In the genomic region with DNA sequence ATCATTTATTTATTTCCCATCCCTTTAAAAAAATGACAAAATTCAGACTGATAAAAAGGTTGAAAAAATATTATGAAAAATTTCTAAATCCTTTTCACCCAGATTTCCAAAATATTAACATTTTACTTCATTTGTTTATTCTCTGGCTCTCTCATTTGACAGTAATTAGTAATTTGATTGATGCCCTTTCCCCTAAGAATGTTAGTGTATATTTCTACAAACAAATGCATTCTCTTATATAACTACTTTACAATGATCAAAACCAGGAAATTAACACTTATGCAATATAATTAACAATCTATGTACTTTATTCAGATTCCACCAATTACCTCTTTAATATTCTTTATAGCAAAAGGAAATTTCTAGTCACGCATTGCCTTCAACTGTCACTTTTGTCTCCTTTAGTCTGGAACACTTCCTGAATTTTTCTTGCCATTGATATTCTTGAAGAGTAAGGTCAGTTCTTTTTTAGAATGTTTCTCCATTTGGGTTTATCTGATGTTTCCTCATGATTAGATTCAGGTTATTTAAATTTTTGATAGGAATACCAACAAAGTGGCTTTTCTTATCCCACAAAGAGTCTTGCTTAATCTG, we compare ENCODE assay signal across 19 cellular contexts. TPM values are rescaled to one million over a fixed set of nuclear protein-coding genes. Genes with fewer than 3 reads are reported as not detected.
DNase-seq lines count a peak whose midpoint lies in the region; ATAC-seq, FAIRE-seq and TF ChIP-seq lines count a peak whose summit lies in the region.
"Had no signal": no experiment of that assay in that cellular context is flagged by ENCODE, and none has a peak within 500 bp of the region (broad histone marks: within the 10 kb centered on the region; RNA-seq: fewer than 3 reads in every experiment).

No MANE protein-coding gene starts in this region.

- no peak for ATAC-seq in effector memory CD8-positive, alpha-beta T cell (replicated peaks)
- ATAC-seq: left colon had no signal

- H3K9me3 Mint-ChIP-seq in effector memory CD8-positive, alpha-beta T cell: no peaks in the 10 kb centered on the region

- FAIRE-seq in D721Med (lab: Jason Lieb, UNC): no peak
- FAIRE-seq: G401.6 had no signal

- peaks cover 64 to 77% (median 71%) of the 10 kb centered on the region in 11 experiments for H4K20me1 ChIP-seq in BLaER1 treated with 17β-estradiol and CSF1 and Interleukin-3, amounts not matched to agents 10 nM and 100 nM
- H4K20me1 ChIP-seq in DOHH2 (ENCODE audit: control insufficient read depth, insufficient read depth, low read depth, low read length): peaks cover 18% of the 10 kb centered on the region; the same call in 1 of the 2 replicates
- peaks cover 43% of the 10 kb centered on the region; the same call in 1 of the 2 replicates for H4K20me1 ChIP-seq in SU-DHL-6 (ENCODE audit: low read depth, low read length)

- H3K4me3 Mint-ChIP-seq in effector memory CD8-positive, alpha-beta T cell: peak overlapping the region; percentile 99

- no peak overlapping the region for H2AFZ ChIP-seq in SU-DHL-6 (ENCODE audit: low read depth, low read length, severe bottlenecking)
- H2AFZ ChIP-seq: hepatocyte had no signal

- H3K4me1 ChIP-seq in BLaER1 treated with 17β-estradiol and CSF1 and Interleukin-3, amounts not matched to agents 10 nM and 100 nM: peaks cover 50 to 73% (median 64%) of the 10 kb centered on the region in 10 experiments
- peaks cover 83% of the 10 kb centered on the region for H3K4me1 ChIP-seq in DOHH2 (ENCODE audit: control insufficient read depth, low read length)
- H3K4me1 ChIP-seq: esophagus squamous epithelium had no signal

- H3K4me2 ChIP-seq in BLaER1 treated with 17β-estradiol and CSF1 and Interleukin-3, amounts not matched to agents 10 nM and 100 nM: peak overlapping the region; percentile 53 to 99 (median 95)
- H3K4me2 ChIP-seq in DOHH2 (ENCODE audit: low read length) (peak overlapping the region; percentile 99), SU-DHL-6 (ENCODE audit: low read depth, low read length, poor library complexity, severe bottlenecking) (peak overlapping the region; percentile 85)
- H3K4me2 ChIP-seq: hepatocyte had no signal

- in situ Hi-C loops in G401 (cut with HindIII; ENCODE audit: low sequenced_read_pairs): no loop called here

- peaks cover 29% of the 10 kb centered on the region for H3F3A ChIP-seq in DOHH2 (ENCODE audit: control insufficient read depth, insufficient read depth)
- peaks cover 55% of the 10 kb centered on the region for H3F3A ChIP-seq in SU-DHL-6 (ENCODE audit: insufficient read depth)

- H3K4me1 Mint-ChIP-seq in effector memory CD8-positive, alpha-beta T cell (ENCODE audit: low read depth in 2 of 2): peaks cover 48 to 72% of the 10 kb centered on the region in 2 donors

- H3K27me3 Mint-ChIP-seq in effector memory CD8-positive, alpha-beta T cell: no peaks in the 10 kb centered on the region

- H3K9me2 ChIP-seq in DOHH2 (replicated peaks; ENCODE audit: control insufficient read depth, low read length): no peaks in the 10 kb centered on the region
- no peaks in the 10 kb centered on the region for H3K9me2 ChIP-seq in SU-DHL-6 (replicated peaks; ENCODE audit: insufficient read depth, low read length)

- no peaks in the 10 kb centered on the region for H3K27me3 ChIP-seq in BLaER1 treated with 17β-estradiol and CSF1 and Interleukin-3, amounts not matched to agents 10 nM and 100 nM
- H3K27me3 ChIP-seq in DOHH2 (ENCODE audit: control insufficient read depth, low read length) (no peaks in the 10 kb centered on the region), SU-DHL-6 (ENCODE audit: low read length) (no peaks in the 10 kb centered on the region)
- H3K27me3 ChIP-seq: adrenal gland, esophagus squamous epithelium, hepatocyte, MG63 had no signal

- peak overlapping the region in 3 of 11 experiments; percentile 0 to 10 (median 0); a peak in 2 of 22 replicates for H3K27ac ChIP-seq in BLaER1 treated with 17β-estradiol and CSF1 and Interleukin-3, amounts not matched to agents 10 nM and 100 nM
- H3K27ac ChIP-seq in DOHH2 (ENCODE audit: low read depth, low read length) (peak overlapping the region; percentile 14; the same call in 1 of the 2 replicates), SU-DHL-6 (ENCODE audit: low read depth, low read length) (peak overlapping the region; percentile 97)
- H3K27ac ChIP-seq: adrenal gland, hepatocyte had no signal

- TF ChIP-seq CTCF in DOHH2 (IDR thresholded peaks at IDR 0.05; ENCODE audit: low read depth, low read length, poor library complexity, severe bottlenecking): no peak
- no peak for TF ChIP-seq CTCF in SU-DHL-6 (IDR thresholded peaks at IDR 0.05; ENCODE audit: insufficient read depth, low read length, poor library complexity, severe bottlenecking)
- no peak for TF ChIP-seq CTCF in D721Med (IDR thresholded peaks at IDR 0.05; ENCODE audit: insufficient read depth, missing control alignments)

- H3K36me3 ChIP-seq in BLaER1 treated with 17β-estradiol and CSF1 and Interleukin-3, amounts not matched to agents 10 nM and 100 nM: peaks cover 22 to 70% (median 52%) of the 10 kb centered on the region in 11 experiments; a peak in 21 of 22 replicates
- H3K36me3 ChIP-seq in DOHH2 (ENCODE audit: control insufficient read depth, low read length) (peaks cover 88% of the 10 kb centered on the region), SU-DHL-6 (ENCODE audit: low read length) (peaks cover 26% of the 10 kb centered on the region)
- H3K36me3 ChIP-seq: adrenal gland, esophagus squamous epithelium, MG63 had no signal

- DNase-seq in effector memory CD8-positive, alpha-beta T cell: no peak
- no peak for DNase-seq in stimulated activated CD4-positive, alpha-beta T cell treated with anti-CD3 and anti-CD28 coated beads, Interleukin-2, amount 100 ng/mL, for 24 hours
- no peak for DNase-seq in G401 (ENCODE audit: low spot score)
- no peak for DNase-seq in SW480 (ENCODE audit: low spot score)
- DNase-seq in D721Med (ENCODE audit: insufficient read length, low spot score): no peak
- DNase-seq: activated CD4-positive, alpha-beta T cell treated with anti-CD3 and anti-CD28 coated beads for 4 hours; adrenal gland; esophagus squamous epithelium; HCEC 1CT; left colon; MG63; stimulated activated naive CD4-positive, alpha-beta T cell treated with Interleukin-2 at 50 U/mL for 16 hours had no signal

- no peak overlapping the region for H3K9ac ChIP-seq in BLaER1 treated with 17β-estradiol and CSF1 and Interleukin-3, amounts not matched to agents 10 nM and 100 nM
- peak overlapping the region; percentile 91 for H3K9ac ChIP-seq in SU-DHL-6 (ENCODE audit: low read length)

- peak overlapping the region in 9 of 10 experiments; percentile 6 to 97 (median 87); a peak in 14 of 20 replicates for H3K4me3 ChIP-seq in BLaER1 treated with 17β-estradiol and CSF1 and Interleukin-3, amounts not matched to agents 10 nM and 100 nM
- H3K4me3 ChIP-seq in DOHH2 (ENCODE audit: low read length) (peak overlapping the region; percentile 82), SU-DHL-6 (ENCODE audit: insufficient read depth, low read length, poor library complexity, severe bottlenecking) (peak overlapping the region; percentile 96)
- H3K4me3 ChIP-seq: adrenal gland, hepatocyte, MG63 had no signal

- peak overlapping the region; percentile 97 for H3K27ac Mint-ChIP-seq in effector memory CD8-positive, alpha-beta T cell

- peaks cover 57% of the 10 kb centered on the region for H3K36me3 Mint-ChIP-seq in effector memory CD8-positive, alpha-beta T cell (ENCODE audit: insufficient read depth)

- H3K79me2 ChIP-seq in DOHH2 (ENCODE audit: control insufficient read depth, low read length): peaks cover 97% of the 10 kb centered on the region
- H3K79me2 ChIP-seq in SU-DHL-6 (ENCODE audit: insufficient read depth, low read length): peaks cover 89% of the 10 kb centered on the region
- H3K79me2 ChIP-seq: hepatocyte had no signal

- H3K9me3 ChIP-seq in BLaER1 treated with 17β-estradiol and CSF1 and Interleukin-3, amounts not matched to agents 10 nM and 100 nM (replicated peaks in 1 of 11): peaks cover 0 to 36% (median 23%) of the 10 kb centered on the region in 11 experiments; a peak in 15 of 22 replicates
- H3K9me3 ChIP-seq in DOHH2 (ENCODE audit: control insufficient read depth, insufficient read depth, low read length) (no peaks in the 10 kb centered on the region), SU-DHL-6 (ENCODE audit: insufficient read depth, low read length) (no peaks in the 10 kb centered on the region)
- H3K9me3 ChIP-seq: adrenal gland, esophagus squamous epithelium, MG63 had no signal

RNA-seq across cellular contexts. Expression of a gene that starts 3.9 kb away (rescaled TPM):
- not detected in 2 replicates for total RNA-seq in G401 (2014; rRNA removed; shearing (Covaris generic))
- total RNA-seq: myocyte, renal cortical epithelial cell had no signal
